12 cellular contexts compared by ENCODE assay signal in the genomic region with DNA sequence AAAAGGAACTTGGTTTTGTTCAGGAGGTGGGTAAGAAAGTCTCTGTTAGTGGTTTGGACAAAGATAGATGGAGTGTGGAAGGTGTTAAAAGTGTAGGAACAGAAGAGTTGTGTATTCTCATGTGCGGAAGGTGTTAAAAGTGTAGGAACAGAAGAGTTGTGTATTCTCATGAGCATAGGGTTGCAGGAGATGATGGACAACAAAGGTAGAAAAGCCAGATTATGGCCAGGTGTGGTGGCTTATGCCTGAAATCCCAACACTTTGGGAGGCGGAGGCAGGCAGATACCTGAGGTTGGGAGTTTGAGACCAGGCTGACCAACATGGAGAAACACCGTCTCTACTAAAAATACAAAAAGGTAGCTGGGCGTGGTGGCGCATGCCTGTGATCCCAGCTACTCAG. TPM values are rescaled to one million over a fixed set of nuclear protein-coding genes. Genes with fewer than 3 reads are reported as not detected.
DNase-seq lines count a peak whose midpoint lies in the region; ATAC-seq and TF ChIP-seq lines count a peak whose summit lies in the region.
"Had no signal": no experiment of that assay in that cellular context is flagged by ENCODE, and none has a peak within 500 bp of the region (broad histone marks: within the 10 kb centered on the region; RNA-seq: fewer than 3 reads in every experiment).

No MANE protein-coding gene starts in this region.

- peaks cover 48% of the 10 kb centered on the region for H4K20me1 ChIP-seq in SK-N-SH (ENCODE audit: insufficient read depth)
- peaks cover 48% of the 10 kb centered on the region for H4K20me1 ChIP-seq in Karpas-422 (ENCODE audit: insufficient read depth, low read depth, low read length)

- H2AFZ ChIP-seq in SK-N-SH (ENCODE audit: low read depth): no peak overlapping the region
- H2AFZ ChIP-seq in Karpas-422 (ENCODE audit: low read length): no peak overlapping the region

- H3K36me3 Mint-ChIP-seq in brain: peaks cover 57% of the 10 kb centered on the region
- H3K36me3 Mint-ChIP-seq in neural crest cell (ENCODE audit: low read depth): peaks cover 25% of the 10 kb centered on the region

- H3K9me3 Mint-ChIP-seq in brain (peaks cover 0 to 4% (median 0%) of the 10 kb centered on the region in 5 experiments), neural crest cell (no peaks in the 10 kb centered on the region)

- no peak for TF ChIP-seq CTCF in SK-N-SH (IDR thresholded peaks at IDR 0.05)
- no peak for TF ChIP-seq CTCF in brain (conservative IDR thresholded peaks at IDR 0.05)
- no peak for TF ChIP-seq CTCF in neural crest cell (conservative IDR thresholded peaks at IDR 0.05)

- H3K9ac ChIP-seq in SK-N-SH (0 out of 2 replicates have a peak overlapping the region, but pooled peaks have one; percentile 93), Karpas-422 (ENCODE audit: low read length) (no peak overlapping the region)

- DNase-seq in SK-N-SH: no peak
- DNase-seq in Karpas-422: no peak
- no peak for DNase-seq in neural crest cell (ENCODE audit: low read depth, low spot score)
- DNase-seq in epidermal melanocyte (ENCODE audit: insufficient read length, low spot score): no peak
- no peak for DNase-seq in posterior cingulate gyrus
- DNase-seq: anterior cingulate cortex, NCI-H1105, ovary had no signal

- H3K36me3 ChIP-seq in SK-N-SH (replicated peaks in 1 of 2; ENCODE audit: control insufficient read depth in 1 of 2, insufficient read depth in 2 of 2, low read length in 1 of 2) (peaks cover 47 to 58% of the 10 kb centered on the region in 2 experiments), Karpas-422 (ENCODE audit: insufficient read depth, low read length) (peaks cover 56% of the 10 kb centered on the region)
- H3K36me3 ChIP-seq: ovary had no signal

- peaks cover 18% of the 10 kb centered on the region for H3F3A ChIP-seq in SK-N-SH (replicated peaks; ENCODE audit: insufficient read depth)

- no peak for TF ChIP-seq RAD21 in SK-N-SH (IDR thresholded peaks at IDR 0.05; ENCODE audit: low read length)

- ATAC-seq in SK-N-SH treated with all-trans-retinoic acid at 6 μM for 48 hours: no peak
- no peak for ATAC-seq in GM18868 (IDR thresholded peaks at IDR 0.05; ENCODE audit: unreplicated experiment)

- peaks cover 9% of the 10 kb centered on the region for H3K27me3 Mint-ChIP-seq in brain
- H3K27me3 Mint-ChIP-seq in neural crest cell (ENCODE audit: low read depth): no peaks in the 10 kb centered on the region

- peak overlapping the region in 2 of 5 experiments; percentile 5 to 48 for H3K27ac Mint-ChIP-seq in brain
- H3K27ac Mint-ChIP-seq in neural crest cell (ENCODE audit: unreplicated experiment): no peak overlapping the region

- H3K4me2 ChIP-seq in SK-N-SH: peak overlapping the region; percentile 87
- peak overlapping the region; percentile 11 for H3K4me2 ChIP-seq in Karpas-422 (ENCODE audit: low read depth, low read length, poor library complexity, severe bottlenecking)

- TF ChIP-seq EP300 in SK-N-SH (IDR thresholded peaks at IDR 0.05; ENCODE audit: borderline replicate concordance in 1 of 2, low read depth in 1 of 2, low read length in 1 of 2): no peak

- H3K79me2 ChIP-seq in SK-N-SH (ENCODE audit: insufficient read depth) (peaks cover 54% of the 10 kb centered on the region), Karpas-422 (ENCODE audit: low read length) (peaks cover 43% of the 10 kb centered on the region)

- POLR2A ChIA-PET in SK-N-SH (lab: Yijun Ruan, JAX): interaction anchor here (1.4 kb wide), 1 partner anchor 33 kb away, joined by 3 read pairs; no protein-coding TSS in a partner anchor

- H3K9me3 ChIP-seq in SK-N-SH (no peaks in the 10 kb centered on the region), Karpas-422 (ENCODE audit: low read length) (no peaks in the 10 kb centered on the region)
- H3K9me3 ChIP-seq: ovary had no signal

- peaks cover 14 to 23% of the 10 kb centered on the region in 2 experiments; a peak in 3 of 4 replicates for H3K4me1 ChIP-seq in SK-N-SH (ENCODE audit: control insufficient read depth in 1 of 2, insufficient read depth in 2 of 2, low read depth in 1 of 2, low read length in 1 of 2)
- H3K4me1 ChIP-seq in Karpas-422 (ENCODE audit: low read length): peaks cover 31% of the 10 kb centered on the region

- intact Hi-C loops in posterior cingulate gyrus (cut with DNase I): no loop called here

- WGBS in SK-N-SH (ENCODE audit: low lambda C conversion rate): 94% methylated on average over 5 of the region's 5 CpGs

- H3K27me3 ChIP-seq in SK-N-SH (ENCODE audit: insufficient read depth): no peaks in the 10 kb centered on the region
- no peaks in the 10 kb centered on the region for H3K27me3 ChIP-seq in Karpas-422 (ENCODE audit: low read length)
- H3K27me3 ChIP-seq: ovary had no signal

- H3K9me2 ChIP-seq in SK-N-SH: no peaks in the 10 kb centered on the region
- no peaks in the 10 kb centered on the region for H3K9me2 ChIP-seq in Karpas-422 (replicated peaks; ENCODE audit: insufficient read depth, low read length)

- H3K4me1 Mint-ChIP-seq in brain: peaks cover 56% of the 10 kb centered on the region
- H3K4me1 Mint-ChIP-seq in neural crest cell: peaks cover 41% of the 10 kb centered on the region

- H3K27ac ChIP-seq in SK-N-SH (ENCODE audit: low read depth in 2 of 2, low read length in 1 of 2): no peak overlapping the region
- H3K27ac ChIP-seq in Karpas-422 (ENCODE audit: low read length): no peak overlapping the region
- H3K27ac ChIP-seq: 22Rv1, ovary had no signal

- peak overlapping the region in 1 of 2 experiments; percentile 99; a peak in 2 of 4 replicates for H3K4me3 ChIP-seq in SK-N-SH (ENCODE audit: low read depth in 2 of 2, low read length in 1 of 2)
- H3K4me3 ChIP-seq in Karpas-422 (ENCODE audit: low read length): no peak overlapping the region
- H3K4me3 ChIP-seq: ovary had no signal

- CTCF ChIA-PET in SK-N-SH (lab: Yijun Ruan, JAX): interaction anchor here (0.9 kb wide), 1 partner anchor 9 kb away, joined by 4 read pairs; no protein-coding TSS in a partner anchor

- H3K4me3 Mint-ChIP-seq in brain (peak overlapping the region; percentile 3 to 99 (median 88)), neural crest cell (peak overlapping the region; percentile 96)

TF ChIP-seq in SK-N-SH, 30 proteins besides CTCF, POLR2A, EP300 and RAD21:
- 0 out of 2 replicates have a peak, but pooled peaks have one; percentile 12 for TF ChIP-seq POLR2AphosphoS5 (IDR thresholded peaks at IDR 0.05; ENCODE audit: low read depth, low read length)
- no peak for TF ChIP-seq SIN3A (IDR thresholded peaks at IDR 0.05; ENCODE audit: borderline replicate concordance, low read depth, low read length)

TF ChIP-seq in SK-N-SH treated with all-trans-retinoic acid at 6 μM for 48 hours, 23 proteins besides CTCF, POLR2A, EP300 and RAD21 (continues in another document):
- no peak for TF ChIP-seq SNAI2 (CRISPR knock-in tag; IDR thresholded peaks at IDR 0.05)
- TF ChIP-seq ZFP3 (CRISPR knock-in tag; IDR thresholded peaks at IDR 0.05): no peak
- no peak for TF ChIP-seq ZFP30 (CRISPR knock-in tag; IDR thresholded peaks at IDR 0.05)
- TF ChIP-seq, protein P1, sequence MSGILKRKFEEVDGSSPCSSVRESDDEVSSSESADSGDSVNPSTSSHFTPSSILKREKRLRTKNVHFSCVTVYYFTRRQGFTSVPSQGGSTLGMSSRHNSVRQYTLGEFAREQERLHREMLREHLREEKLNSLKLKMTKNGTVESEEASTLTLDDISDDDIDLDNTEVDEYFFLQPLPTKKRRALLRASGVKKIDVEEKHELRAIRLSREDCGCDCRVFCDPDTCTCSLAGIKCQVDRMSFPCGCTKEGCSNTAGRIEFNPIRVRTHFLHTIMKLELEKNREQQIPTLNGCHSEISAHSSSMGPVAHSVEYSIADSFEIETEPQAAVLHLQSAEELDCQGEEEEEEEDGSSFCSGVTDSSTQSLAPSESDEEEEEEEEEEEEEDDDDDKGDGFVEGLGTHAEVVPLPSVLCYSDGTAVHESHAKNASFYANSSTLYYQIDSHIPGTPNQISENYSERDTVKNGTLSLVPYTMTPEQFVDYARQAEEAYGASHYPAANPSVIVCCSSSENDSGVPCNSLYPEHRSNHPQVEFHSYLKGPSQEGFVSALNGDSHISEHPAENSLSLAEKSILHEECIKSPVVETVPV (CRISPR knock-in tag; IDR thresholded peaks at IDR 0.05): no peak
- TF ChIP-seq, protein P2, sequence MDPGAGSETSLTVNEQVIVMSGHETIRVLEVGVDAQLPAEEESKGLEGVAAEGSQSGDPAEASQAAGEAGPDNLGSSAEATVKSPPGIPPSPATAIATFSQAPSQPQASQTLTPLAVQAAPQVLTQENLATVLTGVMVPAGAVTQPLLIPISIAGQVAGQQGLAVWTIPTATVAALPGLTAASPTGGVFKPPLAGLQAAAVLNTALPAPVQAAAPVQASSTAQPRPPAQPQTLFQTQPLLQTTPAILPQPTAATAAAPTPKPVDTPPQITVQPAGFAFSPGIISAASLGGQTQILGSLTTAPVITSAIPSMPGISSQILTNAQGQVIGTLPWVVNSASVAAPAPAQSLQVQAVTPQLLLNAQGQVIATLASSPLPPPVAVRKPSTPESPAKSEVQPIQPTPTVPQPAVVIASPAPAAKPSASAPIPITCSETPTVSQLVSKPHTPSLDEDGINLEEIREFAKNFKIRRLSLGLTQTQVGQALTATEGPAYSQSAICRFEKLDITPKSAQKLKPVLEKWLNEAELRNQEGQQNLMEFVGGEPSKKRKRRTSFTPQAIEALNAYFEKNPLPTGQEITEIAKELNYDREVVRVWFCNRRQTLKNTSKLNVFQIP (CRISPR knock-in tag; IDR thresholded peaks at IDR 0.05; ENCODE audit: borderline replicate concordance, low read depth): no peak

RNA-seq across cellular contexts. Expression of a gene that starts 2.5 kb away (rescaled TPM):
- 2,955 and 5,356 TPM in 2 replicates for polyA plus RNA-seq in SK-N-SH (2012; rRNA removed)
- 4,630 and 4,724 TPM in 2 replicates for polyA plus RNA-seq in SK-N-SH (2012; cell fraction: cytosol; rRNA removed)
- polyA plus RNA-seq in SK-N-SH (2012; cell fraction: nucleus; rRNA removed): 692 and 701 TPM in 2 replicates
- total RNA-seq in Karpas-422 (2014; rRNA removed; shearing (Covaris generic); ENCODE audit: low replicate concordance): 1,954 and 2,083 TPM in 2 replicates
- polyA plus RNA-seq in brain (ENCODE audit: insufficient read depth, low read depth, low replicate concordance): 1,197 TPM
- 1,293 TPM in 2 replicates for total RNA-seq in neural crest cell

RNA-seq across cellular contexts. Expression of a gene that starts 27.6 kb away (rescaled TPM):
- polyA plus RNA-seq in SK-N-SH (2012; rRNA removed): 107 and 134 TPM in 2 replicates
- polyA plus RNA-seq in SK-N-SH (2012; cell fraction: cytosol; rRNA removed): 154 and 177 TPM in 2 replicates
- polyA plus RNA-seq in SK-N-SH (2012; cell fraction: nucleus; rRNA removed): 20.1 and 41.9 TPM in 2 replicates
- total RNA-seq in Karpas-422 (2014; rRNA removed; shearing (Covaris generic); ENCODE audit: low replicate concordance): 79.4 and 158 TPM in 2 replicates
- 21.8 TPM for polyA plus RNA-seq in brain (ENCODE audit: insufficient read depth, low read depth, low replicate concordance)
- 135 and 136 TPM in 2 replicates for total RNA-seq in neural crest cell
